ENCODE assay signal across 18 cellular contexts in genomic region chr6:3910264-3910663, GRCh38.
"Had no signal": no experiment of that assay in that cellular context is flagged by ENCODE, and none has a peak within 500 bp of the region (broad histone marks: within the 10 kb centered on the region; RNA-seq: fewer than 3 reads in every experiment).

No MANE protein-coding gene starts in this region.

- H3K4me1 Mint-ChIP-seq: memory B cell had no signal

- H3K27ac Mint-ChIP-seq: activated CD4-positive, alpha-beta T cell treated with anti-CD3 and anti-CD28 coated beads, Interleukin-2, amount 10 ng/mL, durations not matched to agents 7 days and 5 days; activated naive CD8-positive, alpha-beta T cell; activated T-cell treated with anti-CD3 and anti-CD28 coated beads, Interleukin-2, amount 50 U/mL, for 72 hours; memory B cell; natural killer cell; progenitor cell of endocrine pancreas had no signal

- H3K9me3 Mint-ChIP-seq: activated CD4-positive, alpha-beta T cell treated with anti-CD3 and anti-CD28 coated beads, Interleukin-2, amount 10 ng/mL, durations not matched to agents 7 days and 5 days; activated T-cell treated with anti-CD3 and anti-CD28 coated beads, Interleukin-2, amount 50 U/mL, for 72 hours; memory B cell; natural killer cell had no signal

- DNase-seq: activated CD4-positive, alpha-beta T cell treated with anti-CD3 and anti-CD28 coated beads, Interleukin-2, amount 10 ng/mL, durations not matched to agents 7 days and 5 days; activated CD8-positive, alpha-beta memory T cell treated with anti-CD3 and anti-CD28 coated beads, Interleukin-2, amount 50 U/mL, for 48 hours; activated gamma-delta T cell; activated T-cell treated with anti-CD3 and anti-CD28 coated beads, Interleukin-2, amount 50 U/mL, for 72 hours; amygdala; kidney; left ventricle myocardium superior; natural killer cell; occipital lobe; right cardiac atrium; stomach had no signal

- H3K27me3 ChIP-seq: stomach had no signal

- H3K4me3 Mint-ChIP-seq: activated CD4-positive, alpha-beta T cell treated with anti-CD3 and anti-CD28 coated beads, Interleukin-2, amount 10 ng/mL, durations not matched to agents 7 days and 5 days; activated naive CD8-positive, alpha-beta T cell; activated T-cell treated with anti-CD3 and anti-CD28 coated beads, Interleukin-2, amount 50 U/mL, for 72 hours; memory B cell; natural killer cell had no signal

- H3K9me3 ChIP-seq: stomach had no signal

- H3K36me3 ChIP-seq: stomach had no signal

- ATAC-seq: activated T-cell treated with anti-CD3 and anti-CD28 coated beads, Interleukin-2, amount 50 U/mL, for 72 hours; esophagus mucosa; left ventricle myocardium superior; natural killer cell; right cardiac atrium had no signal

- FAIRE-seq: colon, endometrium, kidney, urothelium cell line had no signal

- H3K36me3 Mint-ChIP-seq: activated naive CD8-positive, alpha-beta T cell; memory B cell; natural killer cell had no signal
